In genomic region chr17:19370493-19370960, GRCh38 we compare ENCODE assay signal across 10 cellular contexts. TPM values are rescaled to one million over a fixed set of nuclear protein-coding genes. Genes with fewer than 3 reads are reported as not detected.
DNase-seq lines count a peak whose midpoint lies in the region; ATAC-seq lines count a peak whose summit lies in the region.
"Had no signal": no experiment of that assay in that cellular context is flagged by ENCODE, and none has a peak within 500 bp of the region (broad histone marks: within the 10 kb centered on the region; RNA-seq: fewer than 3 reads in every experiment).

No MANE protein-coding gene starts in this region.

- ATAC-seq in stimulated activated effector memory CD8-positive, alpha-beta T cell treated with anti-CD3 and anti-CD28 coated beads, Interleukin-12 subunit alpha, Interleukin-12 subunit beta, amount 100 ng/mL, for 72 hours: peak; percentile 70
- no peak for ATAC-seq in HG03342 (IDR thresholded peaks at IDR 0.05; ENCODE audit: unreplicated experiment)

- no peak for DNase-seq in activated T-cell treated with anti-CD3 and anti-CD28 coated beads, Interleukin-2, amount 50 U/mL, for 24 hours
- DNase-seq in activated T-cell treated with anti-CD3 and anti-CD28 coated beads for 4 hours (no peak), LHCN-M2 (ENCODE audit: low read depth) (peak; percentile 89), dermis microvascular lymphatic vessel endothelial cell (ENCODE audit: low read depth in 2 of 2) (peak; percentile 25 to 52), NCI-H1092 treated with DMSO at 0.1 percent for 48 hours (lab: John Stamatoyannopoulos, UW) (no peak), NCI-H1694 (lab: John Stamatoyannopoulos, UW) (no peak)
- no peak for DNase-seq in stimulated activated effector memory CD8-positive, alpha-beta T cell treated with anti-CD3 and anti-CD28 coated beads, Interleukin-12 subunit alpha, Interleukin-12 subunit beta, amount 100 ng/mL, for 72 hours (ENCODE audit: low spot score in 2 of 2)

- H3K9me3 Mint-ChIP-seq in activated T-cell treated with anti-CD3 and anti-CD28 coated beads, Interleukin-2, amount 50 U/mL, for 24 hours: no peaks in the 10 kb centered on the region
- no peaks in the 10 kb centered on the region for H3K9me3 Mint-ChIP-seq in stimulated activated effector memory CD8-positive, alpha-beta T cell treated with anti-CD3 and anti-CD28 coated beads, Interleukin-12 subunit alpha, Interleukin-12 subunit beta, amount 100 ng/mL, for 72 hours
- H3K9me3 Mint-ChIP-seq: nephron had no signal

- H3K27me3 Mint-ChIP-seq in activated T-cell treated with anti-CD3 and anti-CD28 coated beads, Interleukin-2, amount 50 U/mL, for 24 hours: no peaks in the 10 kb centered on the region

- no peaks in the 10 kb centered on the region for H3K36me3 Mint-ChIP-seq in activated T-cell treated with anti-CD3 and anti-CD28 coated beads, Interleukin-2, amount 50 U/mL, for 24 hours (ENCODE audit: low read depth)
- H3K36me3 Mint-ChIP-seq in stimulated activated effector memory CD8-positive, alpha-beta T cell treated with anti-CD3 and anti-CD28 coated beads, Interleukin-12 subunit alpha, Interleukin-12 subunit beta, amount 100 ng/mL, for 72 hours: no peaks in the 10 kb centered on the region

- H3K27ac Mint-ChIP-seq in activated T-cell treated with anti-CD3 and anti-CD28 coated beads, Interleukin-2, amount 50 U/mL, for 24 hours: peak overlapping the region; percentile 76
- peak overlapping the region; percentile 84 for H3K27ac Mint-ChIP-seq in stimulated activated effector memory CD8-positive, alpha-beta T cell treated with anti-CD3 and anti-CD28 coated beads, Interleukin-12 subunit alpha, Interleukin-12 subunit beta, amount 100 ng/mL, for 72 hours

- no peak overlapping the region for H3K4me3 Mint-ChIP-seq in activated T-cell treated with anti-CD3 and anti-CD28 coated beads, Interleukin-2, amount 50 U/mL, for 24 hours
- peak overlapping the region; percentile 59 for H3K4me3 Mint-ChIP-seq in stimulated activated effector memory CD8-positive, alpha-beta T cell treated with anti-CD3 and anti-CD28 coated beads, Interleukin-12 subunit alpha, Interleukin-12 subunit beta, amount 100 ng/mL, for 72 hours
- H3K4me3 Mint-ChIP-seq: nephron had no signal

- peaks cover 35% of the 10 kb centered on the region for H3K4me1 Mint-ChIP-seq in activated T-cell treated with anti-CD3 and anti-CD28 coated beads, Interleukin-2, amount 50 U/mL, for 24 hours (ENCODE audit: low read depth)
- H3K4me1 Mint-ChIP-seq in stimulated activated effector memory CD8-positive, alpha-beta T cell treated with anti-CD3 and anti-CD28 coated beads, Interleukin-12 subunit alpha, Interleukin-12 subunit beta, amount 100 ng/mL, for 72 hours: peaks cover 42% of the 10 kb centered on the region

RNA-seq across cellular contexts. Expression of gene MAPK7, which starts 7.8 kb away (rescaled TPM):
- 17.9 and 19.6 TPM in 2 replicates for total RNA-seq in LHCN-M2 (2014; rRNA removed)
- polyA plus RNA-seq in LHCN-M2 (2012): 22.6 TPM
- 7.2 and 12.6 TPM in 2 replicates for total RNA-seq in dermis microvascular lymphatic vessel endothelial cell

RNA-seq across cellular contexts. Expression of gene B9D1, which starts 8.0 kb away (rescaled TPM):
- 21.6 and 37.9 TPM in 2 replicates for total RNA-seq in LHCN-M2 (2014; rRNA removed)
- 37.3 TPM for polyA plus RNA-seq in LHCN-M2 (2012)
- total RNA-seq in dermis microvascular lymphatic vessel endothelial cell: 13.8 and 17.2 TPM in 2 replicates

RNA-seq across cellular contexts. Expression of gene MFAP4, which starts 16.5 kb away (rescaled TPM):
- 0.13 and 0.40 TPM in 2 replicates for total RNA-seq in LHCN-M2 (2014; rRNA removed)
- polyA plus RNA-seq in LHCN-M2 (2012): 0.81 TPM
- not detected in 2 replicates for total RNA-seq in dermis microvascular lymphatic vessel endothelial cell

RNA-seq across cellular contexts. Expression of gene RNF112, which starts 40.5 kb away (rescaled TPM):
- total RNA-seq in LHCN-M2 (2014; rRNA removed) (0.06 TPM in 1 of 2 replicates, not detected in the other), dermis microvascular lymphatic vessel endothelial cell (0.25 and 0.39 TPM in 2 replicates)
- polyA plus RNA-seq in LHCN-M2 (2012): 0.06 TPM
- total RNA-seq: SJSA1 had no signal

Comparison
In these comparisons a context has a peak if more than half of its experiments do, and no peak if none do; other contexts are left out.
1. DNase-seq: peak in LHCN-M2 (single experiment) and dermis microvascular lymphatic vessel endothelial cell (2 of 2); none in activated T-cell treated with anti-CD3 and anti-CD28 coated beads, Interleukin-2, amount 50 U/mL, for 24 hours (single experiment), activated T-cell treated with anti-CD3 and anti-CD28 coated beads for 4 hours (single experiment), stimulated activated effector memory CD8-positive, alpha-beta T cell treated with anti-CD3 and anti-CD28 coated beads, Interleukin-12 subunit alpha, Interleukin-12 subunit beta, amount 100 ng/mL, for 72 hours (0 of 2), NCI-H1092 treated with DMSO at 0.1 percent for 48 hours (single experiment) and NCI-H1694 (single experiment).